21 cellular contexts compared by ENCODE assay signal in genomic region chr17:46184696-46185095, GRCh38. TPM values are rescaled to one million over a fixed set of nuclear protein-coding genes. Genes with fewer than 3 reads are reported as not detected.
DNase-seq lines count a peak whose midpoint lies in the region; ATAC-seq and TF ChIP-seq lines count a peak whose summit lies in the region.
"Had no signal": no experiment of that assay in that cellular context is flagged by ENCODE, and none has a peak within 500 bp of the region (broad histone marks: within the 10 kb centered on the region; RNA-seq: fewer than 3 reads in every experiment).

No MANE protein-coding gene starts in this region.

- no peak overlapping the region for H3K27ac ChIP-seq in CD4-positive, alpha-beta memory T cell (ENCODE audit: low read depth, low read length)
- no peak overlapping the region for H3K27ac ChIP-seq in prostate gland
- H3K27ac ChIP-seq: epithelial cell of prostate, uterus had no signal

- TF ChIP-seq CTCF in HFFc6 (IDR thresholded peaks at IDR 0.05), result no peak
- no peak for TF ChIP-seq CTCF in nephron progenitor cell (IDR thresholded peaks at IDR 0.05)
- TF ChIP-seq CTCF in prostate gland (IDR thresholded peaks at IDR 0.05), result no peak

- no peaks in the 10 kb centered on the region for H3K9me3 ChIP-seq in CD4-positive, alpha-beta memory T cell (ENCODE audit: control insufficient read depth in 1 of 2, low read length in 2 of 2)
- H3K9me3 ChIP-seq in prostate gland, result no peaks in the 10 kb centered on the region
- H3K9me3 ChIP-seq: uterus had no signal

- TF ChIP-seq POLR2A in prostate gland (IDR thresholded peaks at IDR 0.05), result no peak

- intact Hi-C loops in CD4-positive, alpha-beta memory T cell (cut with micrococcal nuclease), result no loop called here
- intact Hi-C loops in prostate gland (cut with DNase I), result no loop called here

- no peaks in the 10 kb centered on the region for H3K27me3 Mint-ChIP-seq in CD4-positive, alpha-beta memory T cell
- H3K27me3 Mint-ChIP-seq in HFFc6 (ENCODE audit: insufficient read depth) (no peaks in the 10 kb centered on the region), nephron progenitor cell (ENCODE audit: low read depth, poor library complexity) (no peaks in the 10 kb centered on the region)
- no peaks in the 10 kb centered on the region for H3K27me3 Mint-ChIP-seq in central memory CD8-positive, alpha-beta T cell

- H3K27ac Mint-ChIP-seq in CD4-positive, alpha-beta memory T cell, result peak overlapping the region in 6 of 7 donors; percentile 5 to 81 (median 33)
- H3K27ac Mint-ChIP-seq in HFFc6 (peak overlapping the region; percentile 22; the same call in 1 of the 2 replicates), nephron progenitor cell (peak overlapping the region; percentile 76)
- H3K27ac Mint-ChIP-seq in central memory CD8-positive, alpha-beta T cell (ENCODE audit: low read depth), result peak overlapping the region; percentile 20

- no peak overlapping the region for H3K4me3 ChIP-seq in CD4-positive, alpha-beta memory T cell (ENCODE audit: low read length in 2 of 2)
- no peak overlapping the region for H3K4me3 ChIP-seq in prostate gland
- H3K4me3 ChIP-seq: uterus had no signal

- no peaks in the 10 kb centered on the region for H3K36me3 ChIP-seq in CD4-positive, alpha-beta memory T cell (ENCODE audit: insufficient read depth, low read length)
- H3K36me3 ChIP-seq in prostate gland, result no peaks in the 10 kb centered on the region
- H3K36me3 ChIP-seq: uterus had no signal

- CTCF ChIA-PET in CD4-positive, alpha-beta memory T cell (lab: Charles Lee; ENCODE audit: partially characterized antibody), result interaction anchor here (0.6 to 6.0 kb wide), 6 partner anchors 8 to 141 kb away, joined by 3 to 41 read pairs (median 4); partner anchors contain the start of gene KANSL1

- H3K4me1 ChIP-seq in CD4-positive, alpha-beta memory T cell (ENCODE audit: insufficient read depth, low read length), result peaks cover 95% of the 10 kb centered on the region
- no peaks in the 10 kb centered on the region for H3K4me1 ChIP-seq in prostate gland (replicated peaks)
- H3K4me1 ChIP-seq: uterus had no signal

- DNase-seq in CD4-positive, alpha-beta memory T cell, result no peak
- no peak for DNase-seq in HFFc6
- DNase-seq in central memory CD8-positive, alpha-beta T cell (ENCODE audit: low spot score in 2 of 2), result no peak
- DNase-seq in nephron progenitor cell, result no peak
- no peak for DNase-seq in 8988T
- no peak for DNase-seq in activated effector memory CD4-positive, alpha-beta T cell treated with anti-CD3 and anti-CD28 coated beads, Interleukin-2, amount 50 U/mL, for 16 hours
- no peak for DNase-seq in prostate gland (ENCODE audit: low spot score)
- DNase-seq: activated gamma-delta T cell treated with Interleukin-2 at 50 U/mL for 16 hours; AML-193; foreskin melanocyte; kidney glomerular epithelial cell; midbrain; NCI-H1417 treated with DMSO at 0.1 percent for 48 hours; NCI-H82; occipital lobe; PC-3; SIG-M5; stimulated activated CD4-positive, alpha-beta T cell treated with anti-CD3 and anti-CD28 coated beads, Interleukin-1b, Interleukin-23, amount 100 ng/mL, for 48 hours; uterus had no signal

- no peak for ATAC-seq in central memory CD8-positive, alpha-beta T cell (replicated peaks; ENCODE audit: extremely low read depth, poor library complexity, severe bottlenecking)
- ATAC-seq: PC-3, sciatic nerve had no signal

- H3K36me3 Mint-ChIP-seq in CD4-positive, alpha-beta memory T cell, result peaks cover 0 to 12% of the 10 kb centered on the region in 2 donors
- H3K36me3 Mint-ChIP-seq in HFFc6 (ENCODE audit: low read depth) (peaks cover 4% of the 10 kb centered on the region; the same call in 1 of the 2 replicates), nephron progenitor cell (ENCODE audit: low read depth) (peaks cover 27% of the 10 kb centered on the region)
- peaks cover 13% of the 10 kb centered on the region for H3K36me3 Mint-ChIP-seq in central memory CD8-positive, alpha-beta T cell (ENCODE audit: insufficient read depth)

- H3K4me3 Mint-ChIP-seq in CD4-positive, alpha-beta memory T cell, result peak overlapping the region in 7 of 8 donors; percentile 15 to 83 (median 46)
- H3K4me3 Mint-ChIP-seq in HFFc6 (no peak overlapping the region), nephron progenitor cell (no peak overlapping the region)
- H3K4me3 Mint-ChIP-seq in central memory CD8-positive, alpha-beta T cell, result peak overlapping the region; percentile 67

- no peaks in the 10 kb centered on the region for H3K27me3 ChIP-seq in CD4-positive, alpha-beta memory T cell (ENCODE audit: insufficient read depth, low read length)
- no peaks in the 10 kb centered on the region for H3K27me3 ChIP-seq in prostate gland (replicated peaks; ENCODE audit: insufficient read depth)
- H3K27me3 ChIP-seq: uterus had no signal

- H3K4me1 Mint-ChIP-seq in CD4-positive, alpha-beta memory T cell, result peaks cover 62 to 100% (median 86%) of the 10 kb centered on the region in 4 donors
- H3K4me1 Mint-ChIP-seq in HFFc6 (ENCODE audit: low read depth), result peaks cover 46% of the 10 kb centered on the region
- H3K4me1 Mint-ChIP-seq in central memory CD8-positive, alpha-beta T cell, result peaks cover 93% of the 10 kb centered on the region
- peaks cover 67% of the 10 kb centered on the region for H3K4me1 Mint-ChIP-seq in nephron progenitor cell

- H3K9me3 Mint-ChIP-seq in CD4-positive, alpha-beta memory T cell, result no peaks in the 10 kb centered on the region
- H3K9me3 Mint-ChIP-seq in HFFc6 (no peaks in the 10 kb centered on the region), nephron progenitor cell (no peaks in the 10 kb centered on the region)
- H3K9me3 Mint-ChIP-seq in central memory CD8-positive, alpha-beta T cell, result no peaks in the 10 kb centered on the region

- POLR2A ChIA-PET in CD4-positive, alpha-beta memory T cell (lab: Charles Lee; ENCODE audit: partially characterized antibody), result interaction anchor here (0.7 to 2.5 kb wide), 5 partner anchors 9 to 140 kb away, joined by 3 to 12 read pairs (median 4); partner anchors contain the start of gene KANSL1

- WGBS in prostate gland, result 81% methylated on average over 7 of the region's 7 CpGs

RNA-seq across cellular contexts. Expression of gene KANSL1, which starts 8.5 kb away (rescaled TPM):
- total RNA-seq in CD4-positive, alpha-beta memory T cell, result 100 to 1,000 TPM; 190 to 206 TPM
- 10 to 100 TPM in 1 of 2 donors, 1 to 10 TPM in 1; 6.7 to 24.3 TPM for polyA plus RNA-seq in CD4-positive, alpha-beta memory T cell
- total RNA-seq in HFFc6 (2021; fragmentation: NEBNext Ultra II Directional; extraction: Animal tissue kit (Norgen Biotek cat#: 25700)), result 10 to 100 TPM; 23.8 to 33.0 (median 27.7) TPM
- 100 to 1,000 TPM in 1 of 2 donors, 10 to 100 TPM in 1; 60.4 to 109 TPM for total RNA-seq in prostate gland

Comparison
In these comparisons a context has a peak if more than half of its experiments do, and no peak if none do; other contexts are left out.
1. H3K27ac Mint-ChIP-seq: peak in every context shown above with its lines; median percentile 76 in nephron progenitor cell; 33 in CD4-positive, alpha-beta memory T cell; 22 in HFFc6; 20 in central memory CD8-positive, alpha-beta T cell.
2. H3K4me3 Mint-ChIP-seq: peak in CD4-positive, alpha-beta memory T cell (7 of 8) and central memory CD8-positive, alpha-beta T cell (single experiment); none in HFFc6 (single experiment) and nephron progenitor cell (single experiment).